ENCODE assay signal across 22 cellular contexts in the genomic region with DNA sequence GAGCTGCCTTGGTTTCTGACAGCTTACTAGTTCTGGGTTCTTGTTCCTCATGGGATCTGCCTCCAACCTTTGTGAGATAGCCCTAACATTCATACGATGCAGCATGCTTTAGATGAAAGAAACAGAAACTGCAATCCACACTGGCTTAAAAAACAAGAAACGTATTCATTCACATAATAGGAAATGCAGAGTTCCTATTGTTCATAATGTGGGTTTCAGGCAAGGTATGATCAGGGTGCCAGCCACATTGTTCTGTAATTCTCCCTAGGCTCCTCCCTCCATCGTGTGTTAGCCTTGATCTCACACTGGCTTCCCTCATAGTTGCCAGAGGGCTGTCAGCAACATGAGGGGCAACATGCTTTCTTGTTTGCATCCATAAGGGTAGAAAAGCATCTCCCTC. TPM values are rescaled to one million over a fixed set of nuclear protein-coding genes. Genes with fewer than 3 reads are reported as not detected.
A peak's percentile ranks its signal among the peaks of the same experiment; 100 is the strongest.
DNase-seq lines count a peak whose midpoint lies in the region; ATAC-seq and TF ChIP-seq lines count a peak whose summit lies in the region.
"Had no signal": no experiment of that assay in that cellular context is flagged by ENCODE, and none has a peak within 500 bp of the region (broad histone marks: within the 10 kb centered on the region; RNA-seq: fewer than 3 reads in every experiment).

No MANE protein-coding gene starts in this region.

- TF ChIP-seq CTCF in right atrium auricular region (IDR thresholded peaks at IDR 0.05), result no peak
- TF ChIP-seq CTCF in heart right ventricle (IDR thresholded peaks at IDR 0.05), result no peak
- TF ChIP-seq CTCF in transverse colon (IDR thresholded peaks at IDR 0.05), result no peak

- intact Hi-C loops in heart right ventricle (cut with DNase I) (loop anchor here in 1 of 10 donors (5.0 kb wide), 1 partner anchor 43 kb away; no protein-coding TSS in a partner anchor), transverse colon (cut with DNase I; ENCODE audit: low total_unique reads) (no loop called here)

- TF ChIP-seq EP300 in transverse colon (IDR thresholded peaks at IDR 0.05; ENCODE audit: low read depth), result no peak

- no peaks in the 10 kb centered on the region for H3K27me3 ChIP-seq in right atrium auricular region
- peaks cover 0 to 34% (median 5%) of the 10 kb centered on the region in 7 donors for H3K27me3 ChIP-seq in heart right ventricle
- H3K27me3 ChIP-seq in Karpas-422 (ENCODE audit: low read length), result no peaks in the 10 kb centered on the region
- no peaks in the 10 kb centered on the region for H3K27me3 ChIP-seq in trophoblast cell (ENCODE audit: insufficient read depth, low read length)
- H3K27me3 ChIP-seq in HAP-1 (ENCODE audit: low read depth), result no peaks in the 10 kb centered on the region
- H3K27me3 ChIP-seq in transverse colon, result peaks cover 30% of the 10 kb centered on the region

- DNase-seq in NOMO-1 treated with DMSO at 0.1 percent for 48 hours (lab: John Stamatoyannopoulos, UW; ENCODE audit: unreplicated experiment) (peak; percentile 31), NOMO-1 (lab: John Stamatoyannopoulos, UW; ENCODE audit: unreplicated experiment in 2 of 2) (no peak), right atrium auricular region (ENCODE audit: low spot score) (no peak), heart right ventricle (no peak), Karpas-422 (peak; percentile 35), trophoblast cell (peak; percentile 10 to 62), HAP-1 (ENCODE audit: low spot score in 2 of 2) (no peak), transverse colon (no peak)
- DNase-seq: CD4-positive, CD25-positive, alpha-beta regulatory T cell; CD8-positive, alpha-beta memory T cell; COR-L47; DMS 273 treated with DMSO at 0.1 percent for 48 hours; DMS53; DND-41; EL; H9 had no signal

- no peak overlapping the region for H3K23ac ChIP-seq in trophoblast cell (ENCODE audit: low read length)

- H3K14ac ChIP-seq in trophoblast cell (ENCODE audit: low read length), result no peak overlapping the region

- H3K4me3 ChIP-seq in right atrium auricular region, result no peak overlapping the region
- no peak overlapping the region for H3K4me3 ChIP-seq in heart right ventricle
- no peak overlapping the region for H3K4me3 ChIP-seq in Karpas-422 (ENCODE audit: low read length)
- H3K4me3 ChIP-seq in trophoblast cell (ENCODE audit: low read depth, low read length), result no peak overlapping the region
- H3K4me3 ChIP-seq in HAP-1, result no peak overlapping the region
- H3K4me3 ChIP-seq in transverse colon, result no peak overlapping the region
- H3K4me3 ChIP-seq: A549, BLaER1, GM12878 had no signal

- no peaks in the 10 kb centered on the region for H4K20me1 ChIP-seq in Karpas-422 (ENCODE audit: insufficient read depth, low read depth, low read length)
- H4K20me1 ChIP-seq: BLaER1 had no signal

- H2AFZ ChIP-seq in Karpas-422 (ENCODE audit: low read length), result no peak overlapping the region
- no peak overlapping the region for H2AFZ ChIP-seq in trophoblast cell (ENCODE audit: insufficient read depth, low read length, poor library complexity)

- H4K8ac ChIP-seq in trophoblast cell (ENCODE audit: low read depth, low read length), result no peak overlapping the region

- no peak overlapping the region for H2AK5ac ChIP-seq in trophoblast cell (ENCODE audit: low read length)

- H3K9me3 ChIP-seq in right atrium auricular region (no peaks in the 10 kb centered on the region), heart right ventricle (no peaks in the 10 kb centered on the region), Karpas-422 (ENCODE audit: low read length) (no peaks in the 10 kb centered on the region), trophoblast cell (ENCODE audit: insufficient read depth, low read depth, low read length) (peaks cover 6% of the 10 kb centered on the region), HAP-1 (no peaks in the 10 kb centered on the region), transverse colon (no peaks in the 10 kb centered on the region)
- H3K9me3 ChIP-seq: A549, BLaER1 had no signal

- H3K27ac ChIP-seq in right atrium auricular region (peak overlapping the region; percentile 62 to 72), heart right ventricle (peak overlapping the region in 5 of 10 donors; percentile 22 to 77 (median 64)), Karpas-422 (ENCODE audit: low read length) (no peak overlapping the region), trophoblast cell (ENCODE audit: low read depth, low read length) (no peak overlapping the region), transverse colon (no peak overlapping the region)
- H3K27ac ChIP-seq: 22Rv1, A549, BLaER1 had no signal

- H2BK12ac ChIP-seq in trophoblast cell (ENCODE audit: low read length), result no peak overlapping the region

- no peak overlapping the region for H4K91ac ChIP-seq in trophoblast cell (ENCODE audit: low read depth, low read length)

- in situ Hi-C loops in HAP-1 (cut with MboI; ENCODE audit: low sequenced_read_pairs) (no loop called here), transverse colon (cut with MboI; ENCODE audit: low pct_ligation_motif_present in 1 of 4, low pct_unique_long_range_greater_than_20kb in 1 of 4, low sequenced_read_pairs in 3 of 4) (loop anchor here in 3 of 4 donors (25.0 kb wide), 2 partner anchors 132 to 382 kb away; a partner anchor contains a TSS)

- H3K9me2 ChIP-seq in Karpas-422 (replicated peaks; ENCODE audit: insufficient read depth, low read length), result no peaks in the 10 kb centered on the region

- H3K79me2 ChIP-seq in Karpas-422 (ENCODE audit: low read length) (no peaks in the 10 kb centered on the region), trophoblast cell (ENCODE audit: control insufficient read depth, insufficient read depth, low read length, poor library complexity) (no peaks in the 10 kb centered on the region)

- no peak for ATAC-seq in heart right ventricle
- ATAC-seq: A549, GM12878 had no signal

- H2BK5ac ChIP-seq in trophoblast cell (ENCODE audit: low read depth, low read length, poor library complexity), result no peak overlapping the region

- H3K4me2 ChIP-seq in Karpas-422 (ENCODE audit: low read depth, low read length, poor library complexity, severe bottlenecking), result no peak overlapping the region
- H3K4me2 ChIP-seq in trophoblast cell (ENCODE audit: low read length), result no peak overlapping the region
- H3K4me2 ChIP-seq: A549, BLaER1 had no signal

- peaks cover 2% of the 10 kb centered on the region for H3K79me1 ChIP-seq in trophoblast cell (ENCODE audit: low read length)

- H4K12ac ChIP-seq in trophoblast cell (ENCODE audit: low read depth, low read length), result no peak overlapping the region

- H3K36me3 ChIP-seq in right atrium auricular region (no peaks in the 10 kb centered on the region), heart right ventricle (no peaks in the 10 kb centered on the region), Karpas-422 (ENCODE audit: insufficient read depth, low read length) (no peaks in the 10 kb centered on the region), trophoblast cell (ENCODE audit: control insufficient read depth in 1 of 2, insufficient read depth in 2 of 2, low read length in 2 of 2) (no peaks in the 10 kb centered on the region), HAP-1 (replicated peaks) (no peaks in the 10 kb centered on the region), transverse colon (no peaks in the 10 kb centered on the region)
- H3K36me3 ChIP-seq: BLaER1 had no signal

- H3K4me1 ChIP-seq in right atrium auricular region, result peaks cover 0 to 25% of the 10 kb centered on the region in 2 donors
- peaks cover 0 to 31% (median 12%) of the 10 kb centered on the region in 9 donors for H3K4me1 ChIP-seq in heart right ventricle
- peaks cover 4% of the 10 kb centered on the region; the same call in 1 of the 2 replicates for H3K4me1 ChIP-seq in Karpas-422 (ENCODE audit: low read length)
- peaks cover 4 to 8% of the 10 kb centered on the region in 2 experiments for H3K4me1 ChIP-seq in trophoblast cell (ENCODE audit: control insufficient read depth in 1 of 2, insufficient read depth in 2 of 2, low read length in 2 of 2)
- no peaks in the 10 kb centered on the region for H3K4me1 ChIP-seq in HAP-1
- peaks cover 0 to 8% (median 2%) of the 10 kb centered on the region in 4 donors for H3K4me1 ChIP-seq in transverse colon
- H3K4me1 ChIP-seq: A549, BLaER1 had no signal

- no peak for TF ChIP-seq POLR2A in transverse colon (IDR thresholded peaks at IDR 0.05)

- no peak overlapping the region for H2BK120ac ChIP-seq in trophoblast cell (ENCODE audit: insufficient read depth, low read length, poor library complexity)

- 38 to 49% methylated on average over 3 of the region's 3 CpGs for WGBS in heart right ventricle, 2 donors
- no CpG with 5 or more reads among the region's 3 CpGs for WGBS in trophoblast cell (ENCODE audit: extremely low coverage, insufficient coverage, insufficient read length)
- WGBS in transverse colon (ENCODE audit: low coverage in 1 of 2), 2 donors, result 48 to 85% methylated on average over 3 of the region's 3 CpGs

- H3K18ac ChIP-seq in trophoblast cell (ENCODE audit: low read length), result no peak overlapping the region

- no peak overlapping the region for H3K9ac ChIP-seq in Karpas-422 (ENCODE audit: low read length)
- H3K9ac ChIP-seq in trophoblast cell (ENCODE audit: low read length), result no peak overlapping the region
- H3K9ac ChIP-seq: BLaER1 had no signal

- H3K4ac ChIP-seq in trophoblast cell (ENCODE audit: low read depth, low read length), result no peak overlapping the region

RNA-seq across cellular contexts. Expression of a gene that starts 2.7 kb away (rescaled TPM):
- total RNA-seq in right atrium auricular region (not detected), heart right ventricle (not detected), transverse colon (not detected)
- not detected for polyA plus RNA-seq in heart right ventricle
- total RNA-seq in Karpas-422 (2014; rRNA removed; shearing (Covaris generic); ENCODE audit: low replicate concordance), result not detected in 2 replicates
- polyA plus RNA-seq in trophoblast cell (2013), result 0.04 and 0.07 TPM in 2 replicates
- total RNA-seq: CD4-positive, CD25-positive, alpha-beta regulatory T cell; CD8-positive, alpha-beta memory T cell; G401; GM12878 had no signal
- polyA plus RNA-seq: AG04450; CD4-positive, CD25-positive, alpha-beta regulatory T cell; CD8-positive, alpha-beta memory T cell; GM12878 had no signal

Comparison
In these comparisons a context has a peak if more than half of its experiments do, and no peak if none do; other contexts are left out.
1. DNase-seq: peak in NOMO-1 treated with DMSO at 0.1 percent for 48 hours (single experiment), Karpas-422 (single experiment) and trophoblast cell (2 of 2); none in NOMO-1 (0 of 2), right atrium auricular region (single experiment), heart right ventricle (0 of 2), HAP-1 (0 of 2) and transverse colon (single experiment).
2. H3K27ac ChIP-seq: peak in right atrium auricular region (2 of 2); none in Karpas-422 (single experiment), trophoblast cell (single experiment) and transverse colon (0 of 4).